In the genomic region with DNA sequence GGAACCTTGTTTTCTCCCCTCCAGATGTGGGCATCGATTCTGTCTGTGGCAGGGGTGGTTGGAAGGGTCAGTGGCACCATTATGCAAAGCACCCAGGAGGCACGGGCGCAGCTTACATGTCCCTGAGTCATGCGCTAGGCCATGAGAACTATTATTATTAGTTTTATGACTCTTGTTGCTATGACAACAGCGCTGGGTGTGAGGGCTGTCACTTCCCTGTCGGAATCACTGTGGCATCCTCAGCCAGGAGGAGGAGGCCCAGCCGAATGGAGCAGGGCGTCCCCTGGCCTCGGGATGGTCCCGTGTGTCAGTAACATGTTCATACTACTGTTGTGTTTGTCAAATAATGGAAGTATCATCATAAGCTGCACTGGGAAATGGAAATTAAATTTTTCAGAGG, we compare ENCODE assay signal across 20 cellular contexts.
DNase-seq lines count a peak whose midpoint lies in the region; ATAC-seq, FAIRE-seq and TF ChIP-seq lines count a peak whose summit lies in the region.
"Had no signal": no experiment of that assay in that cellular context is flagged by ENCODE, and none has a peak within 500 bp of the region (broad histone marks: within the 10 kb centered on the region; RNA-seq: fewer than 3 reads in every experiment).

No MANE protein-coding gene starts in this region.

- no peak for ATAC-seq in PC-3
- no peak for ATAC-seq in HG03097 (IDR thresholded peaks at IDR 0.05; ENCODE audit: low FRiP score, unreplicated experiment)
- ATAC-seq: heart right ventricle; stimulated activated naive B cell treated with anti-CD40 and anti-IgM and Interleukin-4, amounts not matched to agents 10 μg/mL and 1 μg/mL and 100 μg/mL, for 72 hours had no signal

- no peak overlapping the region for H3K4me3 Mint-ChIP-seq in activated CD4-positive, alpha-beta memory T cell treated with anti-CD3 and anti-CD28 coated beads, Interleukin-2, amount 10 ng/mL, durations not matched to agents 7 days and 5 days
- H3K4me3 Mint-ChIP-seq in activated CD4-positive, alpha-beta memory T cell treated with anti-CD3 and anti-CD28 coated beads for 36 hours: no peak overlapping the region
- no peak overlapping the region for H3K4me3 Mint-ChIP-seq in HFFc6
- H3K4me3 Mint-ChIP-seq: CD4-positive, alpha-beta T cell; neural progenitor cell; stimulated activated naive B cell treated with anti-CD40 and anti-IgM and Interleukin-4, amounts not matched to agents 10 μg/mL and 1 μg/mL and 100 μg/mL, for 72 hours had no signal

- H3K27me3 Mint-ChIP-seq in activated CD4-positive, alpha-beta memory T cell treated with anti-CD3 and anti-CD28 coated beads, Interleukin-2, amount 10 ng/mL, durations not matched to agents 7 days and 5 days: no peaks in the 10 kb centered on the region
- H3K27me3 Mint-ChIP-seq in activated CD4-positive, alpha-beta memory T cell treated with anti-CD3 and anti-CD28 coated beads for 36 hours: no peaks in the 10 kb centered on the region
- H3K27me3 Mint-ChIP-seq in HFFc6 (ENCODE audit: insufficient read depth): peaks cover under 1% of the 10 kb centered on the region; the same call in 1 of the 2 replicates
- H3K27me3 Mint-ChIP-seq: stimulated activated naive B cell treated with anti-CD40 and anti-IgM and Interleukin-4, amounts not matched to agents 10 μg/mL and 1 μg/mL and 100 μg/mL, for 72 hours had no signal

- H3K9me3 Mint-ChIP-seq in activated CD4-positive, alpha-beta memory T cell treated with anti-CD3 and anti-CD28 coated beads, Interleukin-2, amount 10 ng/mL, durations not matched to agents 7 days and 5 days: peaks cover 2% of the 10 kb centered on the region
- H3K9me3 Mint-ChIP-seq in activated CD4-positive, alpha-beta memory T cell treated with anti-CD3 and anti-CD28 coated beads for 36 hours: no peaks in the 10 kb centered on the region
- no peaks in the 10 kb centered on the region for H3K9me3 Mint-ChIP-seq in HFFc6
- H3K9me3 Mint-ChIP-seq: neural progenitor cell had no signal

- no peaks in the 10 kb centered on the region for H3K36me3 Mint-ChIP-seq in activated CD4-positive, alpha-beta memory T cell treated with anti-CD3 and anti-CD28 coated beads, Interleukin-2, amount 10 ng/mL, durations not matched to agents 7 days and 5 days (ENCODE audit: low read depth)
- no peaks in the 10 kb centered on the region for H3K36me3 Mint-ChIP-seq in activated CD4-positive, alpha-beta memory T cell treated with anti-CD3 and anti-CD28 coated beads for 36 hours
- no peaks in the 10 kb centered on the region for H3K36me3 Mint-ChIP-seq in HFFc6 (ENCODE audit: low read depth)
- H3K36me3 Mint-ChIP-seq: stimulated activated naive B cell treated with anti-CD40 and anti-IgM and Interleukin-4, amounts not matched to agents 10 μg/mL and 1 μg/mL and 100 μg/mL, for 72 hours had no signal

- no peaks in the 10 kb centered on the region for H4K20me1 ChIP-seq in PC-3 (ENCODE audit: low read length)

- H3K79me2 ChIP-seq in PC-3 (ENCODE audit: low read length): no peaks in the 10 kb centered on the region

- no TSS peak for BruUV-seq in PC-3 (replicated peaks; lab: Mats Ljungman, UMichigan)

- CTCF ChIA-PET in activated CD4-positive, alpha-beta memory T cell treated with anti-CD3 and anti-CD28 coated beads, Interleukin-2, amount 10 ng/mL, durations not matched to agents 7 days and 5 days (lab: Charles Lee): no interaction called here
- CTCF ChIA-PET in activated CD4-positive, alpha-beta memory T cell treated with anti-CD3 and anti-CD28 coated beads for 36 hours (lab: Charles Lee): no interaction called here
- CTCF ChIA-PET in PC-3 (lab: Charles Lee): no interaction called here

- no peaks in the 10 kb centered on the region for H3K4me1 ChIP-seq in PC-3 (ENCODE audit: insufficient read depth, low read length)
- H3K4me1 ChIP-seq: esophagus muscularis mucosa, heart right ventricle, tibial artery had no signal

- H3K9me3 ChIP-seq in PC-3 (ENCODE audit: low read length): no peaks in the 10 kb centered on the region
- H3K9me3 ChIP-seq: esophagus muscularis mucosa, heart right ventricle, tibial artery had no signal

- H3K4me3 ChIP-seq in PC-3 (ENCODE audit: low read length): no peak overlapping the region
- H3K4me3 ChIP-seq: esophagus muscularis mucosa, heart right ventricle, neural progenitor cell, tibial artery had no signal

- no peak overlapping the region for H2AFZ ChIP-seq in PC-3 (ENCODE audit: low read length)
- H2AFZ ChIP-seq: neural progenitor cell had no signal

- no peaks in the 10 kb centered on the region for H3K36me3 ChIP-seq in PC-3 (ENCODE audit: low read depth, low read length)
- H3K36me3 ChIP-seq: esophagus muscularis mucosa, heart right ventricle, neural progenitor cell, tibial artery had no signal

- no peak overlapping the region for H3K4me2 ChIP-seq in PC-3 (ENCODE audit: low read length)
- H3K4me2 ChIP-seq: neural progenitor cell had no signal

- POLR2A ChIA-PET in activated CD4-positive, alpha-beta memory T cell treated with anti-CD3 and anti-CD28 coated beads, Interleukin-2, amount 10 ng/mL, durations not matched to agents 7 days and 5 days (lab: Charles Lee): no interaction called here
- POLR2A ChIA-PET in activated CD4-positive, alpha-beta memory T cell treated with anti-CD3 and anti-CD28 coated beads for 36 hours (lab: Charles Lee): no interaction called here
- POLR2A ChIA-PET in PC-3 (lab: Charles Lee; ENCODE audit: unreplicated experiment): no interaction called here

- no peak overlapping the region for H3K27ac ChIP-seq in PC-3 (ENCODE audit: low read length)
- H3K27ac ChIP-seq: esophagus muscularis mucosa, heart right ventricle, neural progenitor cell, tibial artery had no signal

- peaks cover 58% of the 10 kb centered on the region for H3K27me3 ChIP-seq in PC-3 (ENCODE audit: low read length)

- no peak for FAIRE-seq in urothelium cell line (lab: Jason Lieb, UNC)

- intact Hi-C loops in activated CD4-positive, alpha-beta memory T cell treated with anti-CD3 and anti-CD28 coated beads for 36 hours (cut with micrococcal nuclease): no loop called here
- intact Hi-C loops in PC-3 (cut with micrococcal nuclease): no loop called here

- peaks cover 19% of the 10 kb centered on the region for H3K4me1 Mint-ChIP-seq in activated CD4-positive, alpha-beta memory T cell treated with anti-CD3 and anti-CD28 coated beads, Interleukin-2, amount 10 ng/mL, durations not matched to agents 7 days and 5 days
- H3K4me1 Mint-ChIP-seq in activated CD4-positive, alpha-beta memory T cell treated with anti-CD3 and anti-CD28 coated beads for 36 hours (ENCODE audit: low read depth): peaks cover 9% of the 10 kb centered on the region
- H3K4me1 Mint-ChIP-seq in HFFc6 (ENCODE audit: low read depth): no peaks in the 10 kb centered on the region

- no peak overlapping the region for H3K9ac ChIP-seq in PC-3 (ENCODE audit: low read length)
- H3K9ac ChIP-seq: neural progenitor cell had no signal

- TF ChIP-seq CTCF in PC-3 (conservative IDR thresholded peaks at IDR 0.05; ENCODE audit: low read depth, low read length) (no peak), HFFc6 (IDR thresholded peaks at IDR 0.05) (no peak)

- peak overlapping the region; percentile 78 for H3K27ac Mint-ChIP-seq in activated CD4-positive, alpha-beta memory T cell treated with anti-CD3 and anti-CD28 coated beads, Interleukin-2, amount 10 ng/mL, durations not matched to agents 7 days and 5 days
- H3K27ac Mint-ChIP-seq in activated CD4-positive, alpha-beta memory T cell treated with anti-CD3 and anti-CD28 coated beads for 36 hours: no peak overlapping the region
- H3K27ac Mint-ChIP-seq in HFFc6: no peak overlapping the region
- H3K27ac Mint-ChIP-seq: CD4-positive, alpha-beta T cell; neural progenitor cell; stimulated activated naive B cell treated with anti-CD40 and anti-IgM and Interleukin-4, amounts not matched to agents 10 μg/mL and 1 μg/mL and 100 μg/mL, for 72 hours had no signal

- no peak for DNase-seq in activated CD4-positive, alpha-beta memory T cell treated with anti-CD3 and anti-CD28 coated beads, Interleukin-2, amount 10 ng/mL, durations not matched to agents 7 days and 5 days
- DNase-seq in activated CD4-positive, alpha-beta memory T cell treated with anti-CD3 and anti-CD28 coated beads for 36 hours: no peak
- DNase-seq in PC-3 (peak; percentile 3), glomerular visceral epithelial cell (ENCODE audit: extremely low spot score) (peak; percentile 58), urothelium cell line (ENCODE audit: low spot score) (peak; percentile 50), HFFc6 (no peak), dermis blood vessel endothelial cell (no peak)
- DNase-seq: CD4-positive, alpha-beta T cell; DND-41; heart right ventricle; islet precursor cell; MV-4-11; NCI-H2081; NCI-H82; stimulated activated naive B cell treated with anti-CD40 and anti-IgM and Interleukin-4, amounts not matched to agents 10 μg/mL and 1 μg/mL and 100 μg/mL, for 72 hours; T-helper 1 cell; tibial artery had no signal

- H3K9me2 ChIP-seq in PC-3 (replicated peaks; ENCODE audit: low read length): no peaks in the 10 kb centered on the region

- H3F3A ChIP-seq in PC-3 (ENCODE audit: low read length, unreplicated experiment): no peaks in the 10 kb centered on the region

Comparison
In these comparisons a context has a peak if more than half of its experiments do, and no peak if none do; other contexts are left out.
1. DNase-seq: peak in PC-3 (single experiment), glomerular visceral epithelial cell (single experiment) and urothelium cell line (single experiment); none in activated CD4-positive, alpha-beta memory T cell treated with anti-CD3 and anti-CD28 coated beads, Interleukin-2, amount 10 ng/mL, durations not matched to agents 7 days and 5 days (single experiment), activated CD4-positive, alpha-beta memory T cell treated with anti-CD3 and anti-CD28 coated beads for 36 hours (single experiment), HFFc6 (single experiment) and dermis blood vessel endothelial cell (single experiment).